1 cellular context compared by ENCODE assay signal in genomic region chr9:136567651-136568287, GRCh38.
A peak's percentile ranks its signal among the peaks of the same experiment; 100 is the strongest.
TF ChIP-seq lines count a peak whose summit lies in the region.

No MANE protein-coding gene starts in this region.

TF ChIP-seq in H1, 55 proteins besides CTCF, POLR2A, EP300 and RAD21 (continued from another document):
- TF ChIP-seq CHD7 (IDR thresholded peaks at IDR 0.05; ENCODE audit: insufficient replicate concordance, low read length): no peak
- TF ChIP-seq GABPA (IDR thresholded peaks at IDR 0.05; ENCODE audit: borderline replicate concordance, insufficient read depth, low read length): 0 out of 2 replicates have a peak, but pooled peaks have one; percentile 29
- TF ChIP-seq TBP (IDR thresholded peaks at IDR 0.05; ENCODE audit: low read depth, low read length): 0 out of 2 replicates have a peak, but pooled peaks have one; percentile 24
- peak; percentile 43 for TF ChIP-seq USF2 (IDR thresholded peaks at IDR 0.05; ENCODE audit: low read length)
- TF ChIP-seq TEAD4 (IDR thresholded peaks at IDR 0.05; ENCODE audit: low read depth, low read length): 0 out of 2 replicates have a peak, but pooled peaks have one; percentile 23
- TF ChIP-seq E2F6 (IDR thresholded peaks at IDR 0.05): peak; percentile 96
- 0 out of 2 replicates have a peak, but pooled peaks have one; percentile 24 for TF ChIP-seq ATF2 (IDR thresholded peaks at IDR 0.05; ENCODE audit: low read length)
- peak; percentile 83 for TF ChIP-seq JUND (IDR thresholded peaks at IDR 0.05; ENCODE audit: low read length)
- peak; percentile 98 for TF ChIP-seq MAX (IDR thresholded peaks at IDR 0.05)
TF ChIP-seq in H1: peak in this region for 8.
